2 cellular contexts compared by ENCODE assay signal in the genomic region with DNA sequence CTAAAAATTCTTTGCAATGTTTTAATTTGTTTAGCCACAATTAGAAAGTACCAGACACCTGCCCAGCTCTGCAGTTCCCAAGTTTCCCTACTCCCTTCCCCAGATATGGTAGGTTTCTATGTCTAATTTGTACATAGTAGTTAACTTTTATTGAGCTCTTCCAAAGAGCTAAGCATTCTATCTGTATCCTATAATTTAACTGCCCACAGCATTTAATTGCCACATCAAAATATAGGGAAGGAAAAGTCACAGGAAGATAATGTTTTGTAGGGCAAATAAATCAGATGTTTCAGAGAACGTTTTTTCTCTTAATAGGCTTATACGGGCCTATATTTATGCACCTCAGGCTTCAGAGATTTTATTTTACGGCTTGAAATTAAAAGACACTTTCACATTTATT.
TF ChIP-seq lines count a peak whose summit lies in the region.

No MANE protein-coding gene starts in this region.

TF ChIP-seq in HEK293, 187 proteins besides CTCF, POLR2A, EP300 and RAD21 (continued from another document):
- TF ChIP-seq ZBTB11 (tag by site-specific recombination; conservative IDR thresholded peaks at IDR 0.05; ENCODE audit: low read depth): no peak

TF ChIP-seq in GM23338, 12 proteins besides CTCF, POLR2A, EP300 and RAD21 (continued from another document):
- TF ChIP-seq, protein P1, sequence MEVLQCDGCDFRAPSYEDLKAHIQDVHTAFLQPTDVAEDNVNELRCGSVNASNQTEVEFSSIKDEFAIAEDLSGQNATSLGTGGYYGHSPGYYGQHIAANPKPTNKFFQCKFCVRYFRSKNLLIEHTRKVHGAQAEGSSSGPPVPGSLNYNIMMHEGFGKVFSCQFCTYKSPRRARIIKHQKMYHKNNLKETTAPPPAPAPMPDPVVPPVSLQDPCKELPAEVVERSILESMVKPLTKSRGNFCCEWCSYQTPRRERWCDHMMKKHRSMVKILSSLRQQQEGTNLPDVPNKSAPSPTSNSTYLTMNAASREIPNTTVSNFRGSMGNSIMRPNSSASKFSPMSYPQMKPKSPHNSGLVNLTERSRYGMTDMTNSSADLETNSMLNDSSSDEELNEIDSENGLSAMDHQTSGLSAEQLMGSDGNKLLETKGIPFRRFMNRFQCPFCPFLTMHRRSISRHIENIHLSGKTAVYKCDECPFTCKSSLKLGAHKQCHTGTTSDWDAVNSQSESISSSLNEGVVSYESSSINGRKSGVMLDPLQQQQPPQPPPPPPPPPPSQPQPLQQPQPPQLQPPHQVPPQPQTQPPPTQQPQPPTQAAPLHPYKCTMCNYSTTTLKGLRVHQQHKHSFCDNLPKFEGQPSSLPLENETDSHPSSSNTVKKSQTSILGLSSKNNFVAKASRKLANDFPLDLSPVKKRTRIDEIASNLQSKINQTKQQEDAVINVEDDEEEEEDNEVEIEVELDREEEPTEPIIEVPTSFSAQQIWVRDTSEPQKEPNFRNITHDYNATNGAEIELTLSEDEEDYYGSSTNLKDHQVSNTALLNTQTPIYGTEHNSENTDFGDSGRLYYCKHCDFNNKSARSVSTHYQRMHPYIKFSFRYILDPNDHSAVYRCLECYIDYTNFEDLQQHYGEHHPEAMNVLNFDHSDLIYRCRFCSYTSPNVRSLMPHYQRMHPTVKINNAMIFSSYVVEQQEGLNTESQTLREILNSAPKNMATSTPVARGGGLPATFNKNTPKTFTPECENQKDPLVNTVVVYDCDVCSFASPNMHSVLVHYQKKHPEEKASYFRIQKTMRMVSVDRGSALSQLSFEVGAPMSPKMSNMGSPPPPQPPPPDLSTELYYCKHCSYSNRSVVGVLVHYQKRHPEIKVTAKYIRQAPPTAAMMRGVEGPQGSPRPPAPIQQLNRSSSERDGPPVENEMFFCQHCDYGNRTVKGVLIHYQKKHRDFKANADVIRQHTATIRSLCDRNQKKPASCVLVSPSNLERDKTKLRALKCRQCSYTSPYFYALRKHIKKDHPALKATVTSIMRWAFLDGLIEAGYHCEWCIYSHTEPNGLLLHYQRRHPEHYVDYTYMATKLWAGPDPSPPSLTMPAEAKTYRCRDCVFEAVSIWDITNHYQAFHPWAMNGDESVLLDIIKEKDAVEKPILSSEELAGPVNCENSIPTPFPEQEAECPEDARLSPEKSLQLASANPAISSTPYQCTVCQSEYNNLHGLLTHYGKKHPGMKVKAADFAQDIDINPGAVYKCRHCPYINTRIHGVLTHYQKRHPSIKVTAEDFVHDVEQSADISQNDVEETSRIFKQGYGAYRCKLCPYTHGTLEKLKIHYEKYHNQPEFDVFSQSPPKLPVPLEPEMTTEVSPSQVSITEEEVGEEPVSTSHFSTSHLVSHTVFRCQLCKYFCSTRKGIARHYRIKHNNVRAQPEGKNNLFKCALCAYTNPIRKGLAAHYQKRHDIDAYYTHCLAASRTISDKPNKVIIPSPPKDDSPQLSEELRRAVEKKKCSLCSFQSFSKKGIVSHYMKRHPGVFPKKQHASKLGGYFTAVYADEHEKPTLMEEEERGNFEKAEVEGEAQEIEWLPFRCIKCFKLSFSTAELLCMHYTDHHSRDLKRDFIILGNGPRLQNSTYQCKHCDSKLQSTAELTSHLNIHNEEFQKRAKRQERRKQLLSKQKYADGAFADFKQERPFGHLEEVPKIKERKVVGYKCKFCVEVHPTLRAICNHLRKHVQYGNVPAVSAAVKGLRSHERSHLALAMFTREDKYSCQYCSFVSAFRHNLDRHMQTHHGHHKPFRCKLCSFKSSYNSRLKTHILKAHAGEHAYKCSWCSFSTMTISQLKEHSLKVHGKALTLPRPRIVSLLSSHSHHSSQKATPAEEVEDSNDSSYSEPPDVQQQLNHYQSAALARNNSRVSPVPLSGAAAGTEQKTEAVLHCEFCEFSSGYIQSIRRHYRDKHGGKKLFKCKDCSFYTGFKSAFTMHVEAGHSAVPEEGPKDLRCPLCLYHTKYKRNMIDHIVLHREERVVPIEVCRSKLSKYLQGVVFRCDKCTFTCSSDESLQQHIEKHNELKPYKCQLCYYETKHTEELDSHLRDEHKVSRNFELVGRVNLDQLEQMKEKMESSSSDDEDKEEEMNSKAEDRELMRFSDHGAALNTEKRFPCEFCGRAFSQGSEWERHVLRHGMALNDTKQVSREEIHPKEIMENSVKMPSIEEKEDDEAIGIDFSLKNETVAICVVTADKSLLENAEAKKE (CRISPR knock-in tag; IDR thresholded peaks at IDR 0.05): no peak
- TF ChIP-seq STAT1 (IDR thresholded peaks at IDR 0.05; ENCODE audit: unreplicated experiment): no peak
- no peak for TF ChIP-seq NANOG (IDR thresholded peaks at IDR 0.05; ENCODE audit: borderline replicate concordance)
- no peak for TF ChIP-seq JUNB (IDR thresholded peaks at IDR 0.05; ENCODE audit: unreplicated experiment)
- no peak for TF ChIP-seq ETS1 (IDR thresholded peaks at IDR 0.05)
- TF ChIP-seq CREB1 (CRISPR knock-in tag; IDR thresholded peaks at IDR 0.05; ENCODE audit: low read depth): no peak
- no peak for TF ChIP-seq EZH2phosphoT487 (IDR thresholded peaks at IDR 0.05; ENCODE audit: unreplicated experiment)
